24 cellular contexts compared by ENCODE assay signal in the genomic region with DNA sequence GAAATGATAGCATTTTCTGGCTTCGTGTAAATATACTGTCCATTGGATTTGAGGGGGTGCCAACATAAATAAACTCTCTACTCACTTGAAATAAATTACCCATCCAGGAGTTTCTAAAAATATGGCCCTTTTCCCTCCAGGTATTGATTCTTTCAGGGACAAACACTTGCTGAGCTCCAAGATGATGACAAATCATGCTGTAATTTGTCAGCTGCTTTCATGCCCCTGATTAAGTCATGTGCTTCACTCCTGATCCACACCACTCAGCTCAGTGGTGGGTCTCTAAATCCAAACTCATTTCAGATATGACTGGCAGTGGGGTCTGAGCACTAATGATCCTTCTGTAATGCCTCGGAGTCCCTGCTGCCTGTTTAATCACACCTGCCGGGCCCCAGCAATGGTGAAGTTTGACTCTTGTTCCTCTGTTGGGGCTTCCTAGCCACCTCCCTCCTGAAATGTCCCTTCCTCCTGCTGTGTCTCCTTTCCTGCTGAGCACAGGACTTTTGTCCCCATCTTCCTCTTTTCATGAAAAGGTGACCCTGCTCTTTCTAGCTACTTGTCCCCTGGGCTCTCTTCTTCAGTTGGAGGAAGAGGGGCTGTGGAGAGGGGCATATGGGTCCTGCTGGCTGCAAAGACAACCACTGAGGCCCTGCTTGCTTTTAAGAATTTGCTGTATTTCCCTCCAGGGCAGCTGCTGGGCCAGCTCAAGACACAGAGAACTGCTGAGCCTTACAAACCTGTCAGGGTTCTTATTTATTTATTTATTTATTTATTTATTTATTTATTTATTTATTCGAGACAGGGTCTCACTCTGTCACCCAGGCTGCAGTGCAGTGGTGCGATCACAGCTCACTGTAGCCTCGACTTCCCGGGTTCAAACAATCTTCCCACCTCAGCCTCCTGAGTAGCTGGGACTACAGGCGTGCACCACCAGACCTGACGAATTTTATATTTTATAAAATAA.
A peak's percentile ranks its signal among the peaks of the same experiment; 100 is the strongest.
DNase-seq lines count a peak whose midpoint lies in the region; ATAC-seq, FAIRE-seq and TF ChIP-seq lines count a peak whose summit lies in the region.
"Had no signal": no experiment of that assay in that cellular context is flagged by ENCODE, and none has a peak within 500 bp of the region (broad histone marks: within the 10 kb centered on the region; RNA-seq: fewer than 3 reads in every experiment).

No MANE protein-coding gene starts in this region.

- H3K4me1 Mint-ChIP-seq in dendritic cell treated with granulocyte-macrophage colony-stimulating factor and Interleukin-4, amounts not matched to agents 40 ng/mL and 50 ng/mL, for 4 days (ENCODE audit: low read depth), result peaks cover 7% of the 10 kb centered on the region
- H3K4me1 Mint-ChIP-seq: IgD-negative memory B cell, naive B cell had no signal

- no peak for TF ChIP-seq EP300 in A549 (IDR thresholded peaks at IDR 0.05)

- H3K36me3 ChIP-seq in KOPT-K1 (ENCODE audit: insufficient read depth, low read length) (no peaks in the 10 kb centered on the region), hepatocyte (replicated peaks; ENCODE audit: insufficient read depth, low read depth) (no peaks in the 10 kb centered on the region)
- H3K36me3 ChIP-seq: brain microvascular endothelial cell, upper lobe of right lung had no signal

- H3K4me2 ChIP-seq in A549, result no peak overlapping the region
- H3K4me2 ChIP-seq in hepatocyte, result no peak overlapping the region

- whole genome bisulfite sequencing in A549 (ENCODE audit: missing lambda C conversion rate), result 43% methylated on average over 9 of the region's 9 CpGs
- WGBS in hepatocyte (ENCODE audit: low lambda C conversion rate, missing lambda C conversion rate), result 92% methylated on average over 9 of the region's 9 CpGs

- H3K36me3 Mint-ChIP-seq in dendritic cell treated with granulocyte-macrophage colony-stimulating factor and Interleukin-4, amounts not matched to agents 40 ng/mL and 50 ng/mL, for 4 days (ENCODE audit: low read depth), result no peaks in the 10 kb centered on the region
- H3K36me3 Mint-ChIP-seq: IgD-negative memory B cell, naive B cell had no signal

- H3K4me3 Mint-ChIP-seq in dendritic cell treated with granulocyte-macrophage colony-stimulating factor and Interleukin-4, amounts not matched to agents 40 ng/mL and 50 ng/mL, for 4 days, result no peak overlapping the region
- H3K4me3 Mint-ChIP-seq: activated CD4-positive, alpha-beta memory T cell treated with anti-CD3 and anti-CD28 coated beads, Interleukin-2, amount 10 ng/mL, durations not matched to agents 7 days and 5 days; endodermal cell; IgD-negative memory B cell; naive B cell had no signal

- no peak for TF ChIP-seq RAD21 in A549 (conservative IDR thresholded peaks at IDR 0.05 in 1 of 2, IDR thresholded peaks at IDR 0.05 in 1 of 2)

- H2AFZ ChIP-seq in hepatocyte, result no peak overlapping the region

- H3K4me3 ChIP-seq in A549 (no peak overlapping the region), hepatocyte (no peak overlapping the region)
- H3K4me3 ChIP-seq: upper lobe of right lung had no signal

- FAIRE-seq in A549 (lab: Jason Lieb, UNC), result no peak
- FAIRE-seq: H1 had no signal

- H3K4me1 ChIP-seq in A549 (no peaks in the 10 kb centered on the region), hepatocyte (ENCODE audit: insufficient read depth) (no peaks in the 10 kb centered on the region)
- H3K4me1 ChIP-seq: upper lobe of right lung had no signal

- no peaks in the 10 kb centered on the region for H3K9me3 ChIP-seq in A549
- H3K9me3 ChIP-seq in KOPT-K1 (ENCODE audit: insufficient read depth, low read length, poor library complexity, severe bottlenecking), result peaks cover 20% of the 10 kb centered on the region
- no peaks in the 10 kb centered on the region for H3K9me3 ChIP-seq in hepatocyte (ENCODE audit: low read depth)
- H3K9me3 ChIP-seq: upper lobe of right lung had no signal

- H4K20me1 ChIP-seq in hepatocyte (ENCODE audit: insufficient read depth, poor library complexity, severe bottlenecking), result no peaks in the 10 kb centered on the region

- TF ChIP-seq CTCF in A549 (IDR thresholded peaks at IDR 0.05) (no peak), hepatocyte (IDR thresholded peaks at IDR 0.05; ENCODE audit: poor library complexity) (no peak)

- ATAC-seq in A549 (no peak), HG03457 (IDR thresholded peaks at IDR 0.05; ENCODE audit: unreplicated experiment) (no peak), HG03196 (IDR thresholded peaks at IDR 0.05; ENCODE audit: unreplicated experiment) (no peak)
- ATAC-seq: activated CD4-positive, CD25-positive, alpha-beta regulatory T cell treated with anti-CD3 and anti-CD28 coated beads, Interleukin-2, amount 50 U/mL, for 24 hours; sciatic nerve; upper lobe of right lung had no signal

- no peaks in the 10 kb centered on the region for H3K9me3 Mint-ChIP-seq in dendritic cell treated with granulocyte-macrophage colony-stimulating factor and Interleukin-4, amounts not matched to agents 40 ng/mL and 50 ng/mL, for 4 days
- H3K9me3 Mint-ChIP-seq: activated CD4-positive, alpha-beta memory T cell treated with anti-CD3 and anti-CD28 coated beads, Interleukin-2, amount 10 ng/mL, durations not matched to agents 7 days and 5 days; endodermal cell; IgD-negative memory B cell; naive B cell had no signal

- peaks cover 4% of the 10 kb centered on the region for H3K27me3 Mint-ChIP-seq in dendritic cell treated with granulocyte-macrophage colony-stimulating factor and Interleukin-4, amounts not matched to agents 40 ng/mL and 50 ng/mL, for 4 days
- H3K27me3 Mint-ChIP-seq: activated CD4-positive, alpha-beta memory T cell treated with anti-CD3 and anti-CD28 coated beads, Interleukin-2, amount 10 ng/mL, durations not matched to agents 7 days and 5 days; IgD-negative memory B cell had no signal

- TF ChIP-seq POLR2A in A549 (IDR thresholded peaks at IDR 0.05; ENCODE audit: low read length), result no peak

- intact Hi-C loops in dendritic cell treated with granulocyte-macrophage colony-stimulating factor and Interleukin-4, amounts not matched to agents 40 ng/mL and 50 ng/mL, for 4 days (cut with micrococcal nuclease), result no loop called here

- H3K9me2 ChIP-seq in hepatocyte (replicated peaks; ENCODE audit: insufficient read depth), result no peaks in the 10 kb centered on the region

- H3K27ac Mint-ChIP-seq in dendritic cell treated with granulocyte-macrophage colony-stimulating factor and Interleukin-4, amounts not matched to agents 40 ng/mL and 50 ng/mL, for 4 days, result peak overlapping the region; percentile 15
- H3K27ac Mint-ChIP-seq: activated CD4-positive, alpha-beta memory T cell treated with anti-CD3 and anti-CD28 coated beads, Interleukin-2, amount 10 ng/mL, durations not matched to agents 7 days and 5 days; endodermal cell; IgD-negative memory B cell had no signal

- H3K27ac ChIP-seq in A549 (no peak overlapping the region), KOPT-K1 (ENCODE audit: low read depth, low read length, poor library complexity, severe bottlenecking) (peak overlapping the region; percentile 31), hepatocyte (no peak overlapping the region)
- H3K27ac ChIP-seq: brain microvascular endothelial cell, upper lobe of right lung had no signal

- no peaks in the 10 kb centered on the region for H3K27me3 ChIP-seq in hepatocyte
- H3K27me3 ChIP-seq: brain microvascular endothelial cell, upper lobe of right lung had no signal

- H3K79me2 ChIP-seq in hepatocyte, result no peaks in the 10 kb centered on the region

- DNase-seq in A549 (ENCODE audit: low read depth in 1 of 2, low spot score in 1 of 2) (no peak), NCI-H345 treated with DMSO at 0.1 percent for 48 hours (lab: John Stamatoyannopoulos, UW; ENCODE audit: unreplicated experiment) (peak; percentile 97), hepatocyte (ENCODE audit: low spot score) (no peak), activated gamma-delta T cell treated with Interleukin-2 at 50 U/mL for 16 hours (no peak)
- DNase-seq: activated CD4-positive, alpha-beta memory T cell treated with anti-CD3 and anti-CD28 coated beads, Interleukin-2, amount 10 ng/mL, durations not matched to agents 7 days and 5 days; activated gamma-delta T cell; activated T-cell treated with anti-CD3 and anti-CD28 coated beads for 4 hours; brain microvascular endothelial cell; Calu3; EL; endodermal cell; naive B cell; NCI-H1694; NCI-H524 treated with DMSO at 0.1 percent for 48 hours; substantia nigra; upper lobe of right lung had no signal

- CTCF ChIA-PET in A549 (lab: Yijun Ruan, JAX), result no interaction called here

- POLR2A ChIA-PET in A549 (lab: Yijun Ruan, JAX), result no interaction called here

TF ChIP-seq in A549, 52 proteins besides CTCF, POLR2A, EP300 and RAD21:
- TF ChIP-seq KDM5A (IDR thresholded peaks at IDR 0.05) (no peak), ZC3H11A (IDR thresholded peaks at IDR 0.05) (0 out of 2 replicates have a peak, but pooled peaks have one; percentile 12)
